Comparison of ENCODE assay signal across 22 cellular contexts in the genomic region with DNA sequence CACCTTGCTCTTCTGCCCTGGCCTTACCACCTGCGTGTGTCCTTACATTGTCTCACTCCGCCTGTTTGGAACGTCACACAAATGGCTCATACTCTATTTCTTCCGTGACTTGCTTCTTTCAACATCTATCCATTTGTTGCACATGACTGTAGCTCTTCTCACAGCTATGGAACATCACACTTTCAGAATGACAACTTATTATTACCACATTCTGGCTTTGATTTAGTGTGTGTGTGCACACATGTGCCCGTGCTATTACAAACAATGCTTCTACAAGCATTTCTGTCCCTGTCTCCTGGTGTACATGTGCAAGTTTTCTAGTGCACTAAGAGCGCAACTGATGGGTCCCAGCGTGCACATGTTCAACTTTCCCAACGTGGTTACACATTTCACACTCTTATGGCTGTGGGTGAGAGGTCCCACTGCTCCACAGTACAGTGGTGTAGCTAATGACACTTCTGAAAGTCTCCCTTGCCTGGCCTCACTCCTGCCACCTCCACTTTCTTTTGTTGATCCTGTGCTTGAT. TPM values are rescaled to one million over a fixed set of nuclear protein-coding genes. Genes with fewer than 3 reads are reported as not detected.
DNase-seq lines count a peak whose midpoint lies in the region; ATAC-seq and TF ChIP-seq lines count a peak whose summit lies in the region.
"Had no signal": no experiment of that assay in that cellular context is flagged by ENCODE, and none has a peak within 500 bp of the region (broad histone marks: within the 10 kb centered on the region; RNA-seq: fewer than 3 reads in every experiment).

No MANE protein-coding gene starts in this region.

- no peaks in the 10 kb centered on the region for H3K27me3 Mint-ChIP-seq in activated naive CD8-positive, alpha-beta T cell
- H3K27me3 Mint-ChIP-seq: dendritic cell treated with granulocyte-macrophage colony-stimulating factor and Interleukin-4, amounts not matched to agents 40 ng/mL and 50 ng/mL, for 4 days had no signal

- no peak for TF ChIP-seq CTCF in brain microvascular endothelial cell (IDR thresholded peaks at IDR 0.05; ENCODE audit: low read depth, low read length, missing control alignments)

- H3K4me1 ChIP-seq in mesenchymal stem cell (ENCODE audit: control insufficient read depth, insufficient read depth, low read depth, low read length), result peaks cover 5% of the 10 kb centered on the region
- H3K4me1 ChIP-seq: testis had no signal

- H3K18ac ChIP-seq in mesenchymal stem cell (ENCODE audit: low read depth in 1 of 2, low read length in 2 of 2), result no peak overlapping the region

- peaks cover 19% of the 10 kb centered on the region for H3K4me1 Mint-ChIP-seq in activated naive CD8-positive, alpha-beta T cell (ENCODE audit: low read depth)

- H3K79me1 ChIP-seq in mesenchymal stem cell (replicated peaks; ENCODE audit: low read length, poor library complexity, severe bottlenecking), result peaks cover 5% of the 10 kb centered on the region

- DNase-seq in cardiac septum (ENCODE audit: low spot score) (peak; percentile 22), Right ventricle myocardium superior (no peak), mesenchymal stem cell (no peak), brain microvascular endothelial cell (no peak), GM19238 (ENCODE audit: insufficient read length, low spot score) (no peak)
- no peak for DNase-seq in stimulated activated CD4-positive, alpha-beta T cell treated with anti-CD3 and anti-CD28 coated beads, Interleukin-15, amount 100 ng/mL, for 24 hours
- DNase-seq: activated gamma-delta T cell treated with Interleukin-2 at 50 U/mL for 16 hours, anterior cingulate cortex, NCI-H1092 treated with DMSO at 0.1 percent for 48 hours, NCI-H1930, NCI-H2227 treated with DMSO at 0.1 percent for 48 hours, testis had no signal

- H4K8ac ChIP-seq in mesenchymal stem cell (ENCODE audit: low read length), result peak overlapping the region; percentile 39

- H3K4ac ChIP-seq in mesenchymal stem cell (ENCODE audit: low read depth in 1 of 2, low read length in 2 of 2), result no peak overlapping the region

- no peak overlapping the region for H4K91ac ChIP-seq in mesenchymal stem cell (ENCODE audit: low read length)

- H3K36me3 Mint-ChIP-seq in activated naive CD8-positive, alpha-beta T cell, result peaks cover 21% of the 10 kb centered on the region

- no peak overlapping the region for H2BK5ac ChIP-seq in mesenchymal stem cell (ENCODE audit: low read depth, low read length, poor library complexity, severe bottlenecking)

- no peak overlapping the region for H3K4me2 ChIP-seq in mesenchymal stem cell (ENCODE audit: low read length, poor library complexity, severe bottlenecking)

- no peak overlapping the region for H2BK12ac ChIP-seq in mesenchymal stem cell (ENCODE audit: low read length in 2 of 2)

- no peak for ATAC-seq in Right ventricle myocardium superior (ENCODE audit: poor library complexity)
- ATAC-seq: HCT116 had no signal

- H2BK15ac ChIP-seq in mesenchymal stem cell (ENCODE audit: low read depth, poor library complexity, severe bottlenecking), result no peak overlapping the region

- no peak overlapping the region for H3K27ac ChIP-seq in mesenchymal stem cell (ENCODE audit: low read length, poor library complexity, severe bottlenecking)
- H3K27ac ChIP-seq in brain microvascular endothelial cell, result no peak overlapping the region
- H3K27ac ChIP-seq: neutrophil, testis, vagina had no signal

- H3K23ac ChIP-seq in mesenchymal stem cell (ENCODE audit: low read length in 2 of 2), result no peak overlapping the region

- H3K14ac ChIP-seq in mesenchymal stem cell (ENCODE audit: low read length in 2 of 2), result no peak overlapping the region

- no peak overlapping the region for H2AFZ ChIP-seq in mesenchymal stem cell (ENCODE audit: low read depth, low read length)

- H3K4me3 Mint-ChIP-seq in activated naive CD8-positive, alpha-beta T cell, result no peak overlapping the region
- H3K4me3 Mint-ChIP-seq: CD14-positive monocyte; dendritic cell treated with granulocyte-macrophage colony-stimulating factor and Interleukin-4, amounts not matched to agents 40 ng/mL and 50 ng/mL, for 4 days had no signal

- H2BK120ac ChIP-seq in mesenchymal stem cell (ENCODE audit: low read depth, low read length), result no peak overlapping the region

- no peak overlapping the region for H2AK5ac ChIP-seq in mesenchymal stem cell (ENCODE audit: low read length, severe bottlenecking)

- H3K4me3 ChIP-seq in mesenchymal stem cell (ENCODE audit: insufficient read depth in 1 of 2, low read depth in 1 of 2, low read length in 2 of 2), result no peak overlapping the region
- no peak overlapping the region for H3K4me3 ChIP-seq in brain microvascular endothelial cell (ENCODE audit: low read depth, low read length)
- H3K4me3 ChIP-seq: cardiac muscle cell, testis, vagina had no signal

- H3K36me3 ChIP-seq in mesenchymal stem cell (ENCODE audit: control insufficient read depth in 1 of 2, insufficient read depth in 2 of 2, low read depth in 1 of 2, low read length in 2 of 2), result peaks cover 16 to 51% of the 10 kb centered on the region in 2 experiments
- peaks cover 21% of the 10 kb centered on the region for H3K36me3 ChIP-seq in brain microvascular endothelial cell (replicated peaks)

- H3K9me3 ChIP-seq in mesenchymal stem cell (ENCODE audit: control insufficient read depth, low read length), result peaks cover 15% of the 10 kb centered on the region
- H3K9me3 ChIP-seq: neutrophil, testis, vagina had no signal

- H3K27ac Mint-ChIP-seq in activated naive CD8-positive, alpha-beta T cell, result peak overlapping the region; percentile 48
- H3K27ac Mint-ChIP-seq: dendritic cell treated with granulocyte-macrophage colony-stimulating factor and Interleukin-4, amounts not matched to agents 40 ng/mL and 50 ng/mL, for 4 days had no signal

- no peaks in the 10 kb centered on the region for H3K9me3 Mint-ChIP-seq in activated naive CD8-positive, alpha-beta T cell (ENCODE audit: low read depth)
- H3K9me3 Mint-ChIP-seq: dendritic cell treated with granulocyte-macrophage colony-stimulating factor and Interleukin-4, amounts not matched to agents 40 ng/mL and 50 ng/mL, for 4 days had no signal

- in situ Hi-C loops in brain microvascular endothelial cell (cut with HindIII; ENCODE audit: low pct_ligation_motif_present, low sequenced_read_pairs), result no loop called here

- WGBS in mesenchymal stem cell, result 98% methylated on average over 8 of the region's 8 CpGs

- H3K9ac ChIP-seq in mesenchymal stem cell (ENCODE audit: low read length), result no peak overlapping the region

- intact Hi-C loops in cardiac septum (cut with DNase I) (no loop called here), Right ventricle myocardium superior (cut with DNase I) (no loop called here)

- H3K27me3 ChIP-seq in mesenchymal stem cell (ENCODE audit: control insufficient read depth in 1 of 2, insufficient read depth in 1 of 2, low read length in 2 of 2) (no peaks in the 10 kb centered on the region), brain microvascular endothelial cell (replicated peaks) (no peaks in the 10 kb centered on the region)
- H3K27me3 ChIP-seq: cardiac muscle cell, neutrophil, testis, vagina had no signal

RNA-seq across cellular contexts. Expression of a gene that starts 37.8 kb away (rescaled TPM):
- total RNA-seq in cardiac septum, result 5.4 TPM
- total RNA-seq in Right ventricle myocardium superior, result 11.8 TPM
- 0.15 TPM for polyA plus RNA-seq in mesenchymal stem cell (2013, experiment 1 of 2)
- 0.27 TPM for polyA plus RNA-seq in mesenchymal stem cell (2013, experiment 2 of 2)
- total RNA-seq: T-helper 1 cell treated with Interleukin-12 subunit alpha and Interleukin-12 subunit beta and Interleukin-4 antibody, amounts not matched to agents 30 ng/mL and 1 ng/mL, for 36 hours had no signal
- polyA plus RNA-seq: CD14-positive monocyte had no signal

RNA-seq across cellular contexts. Expression of a gene that starts 52.1 kb away (rescaled TPM):
- total RNA-seq in cardiac septum (3,804 TPM), Right ventricle myocardium superior (10,727 TPM)
- 0.25 TPM for polyA plus RNA-seq in mesenchymal stem cell (2013, experiment 1 of 2)
- 0.14 TPM for polyA plus RNA-seq in mesenchymal stem cell (2013, experiment 2 of 2)
- total RNA-seq: lung microvascular endothelial cell; pulmonary artery endothelial cell; T-helper 1 cell treated with Interleukin-12 subunit alpha and Interleukin-12 subunit beta and Interleukin-4 antibody, amounts not matched to agents 30 ng/mL and 1 ng/mL, for 36 hours; vagina had no signal
- polyA plus RNA-seq: CD14-positive monocyte had no signal
